ENCODE assay signal across 17 cellular contexts in genomic region chrX:48626401-48627298, GRCh38. TPM values are rescaled to one million over a fixed set of nuclear protein-coding genes. Genes with fewer than 3 reads are reported as not detected.
DNase-seq lines count a peak whose midpoint lies in the region; ATAC-seq and TF ChIP-seq lines count a peak whose summit lies in the region.
"Had no signal": no experiment of that assay in that cellular context is flagged by ENCODE, and none has a peak within 500 bp of the region (broad histone marks: within the 10 kb centered on the region; RNA-seq: fewer than 3 reads in every experiment).

No MANE protein-coding gene starts in this region.

- H3K27ac Mint-ChIP-seq in Calu3 (ENCODE audit: unreplicated experiment) = no peak overlapping the region

- intact Hi-C loops in Calu3 (cut with micrococcal nuclease; ENCODE audit: unreplicated experiment) (no loop called here), upper lobe of right lung (cut with DNase I) (no loop called here)

- TF ChIP-seq CTCF in Calu3 (IDR thresholded peaks at IDR 0.05; ENCODE audit: unreplicated experiment) (no peak), fibroblast of mammary gland (conservative IDR thresholded peaks at IDR 0.05; ENCODE audit: control insufficient read depth, insufficient read depth, low read depth, low read length) (no peak), upper lobe of right lung (IDR thresholded peaks at IDR 0.05) (no peak)

- no peak overlapping the region for H3K4me3 Mint-ChIP-seq in Calu3 (ENCODE audit: low read depth, unreplicated experiment)

- no peaks in the 10 kb centered on the region for H3K4me1 Mint-ChIP-seq in Calu3 (ENCODE audit: low read depth, unreplicated experiment)

- WGBS in neuronal stem cell (ENCODE audit: extremely low coverage in 2 of 2, insufficient read length in 2 of 2, insufficient replicate concordance in 1 of 2), 2 donors = no CpG with 5 or more reads among the region's 5 CpGs

- H2BK5ac ChIP-seq in neuronal stem cell (ENCODE audit: low read length) = no peak overlapping the region

- BruUV-seq in Calu3 (replicated peaks; lab: Mats Ljungman, UMichigan) = no TSS peak

- H3K36me3 Mint-ChIP-seq in Calu3 (ENCODE audit: insufficient read depth, unreplicated experiment) = no peaks in the 10 kb centered on the region

- no peak overlapping the region for H3K9ac ChIP-seq in neuronal stem cell (ENCODE audit: low read depth, low read length, poor library complexity)

- no peak overlapping the region for H3K4me2 ChIP-seq in neuronal stem cell (ENCODE audit: insufficient read depth, low read length, poor library complexity, severe bottlenecking)

- no peaks in the 10 kb centered on the region for H3K9me3 Mint-ChIP-seq in Calu3 (ENCODE audit: low read depth, unreplicated experiment)

- no peaks in the 10 kb centered on the region for H3K79me1 ChIP-seq in neuronal stem cell (ENCODE audit: low read depth, low read length)

- H3K27me3 ChIP-seq in SJSA1 (replicated peaks) (no peaks in the 10 kb centered on the region), neuronal stem cell (ENCODE audit: control insufficient read depth in 3 of 3, insufficient read depth in 3 of 3, low read depth in 1 of 3, low read length in 3 of 3) (no peaks in the 10 kb centered on the region), upper lobe of right lung (no peaks in the 10 kb centered on the region)

- H2BK12ac ChIP-seq in neuronal stem cell (ENCODE audit: low read length) = no peak overlapping the region

- H3K9me3 ChIP-seq in SJSA1 (replicated peaks) (no peaks in the 10 kb centered on the region), neuronal stem cell (replicated peaks in 1 of 2; ENCODE audit: control insufficient read depth in 2 of 2, insufficient read depth in 1 of 2, low read depth in 1 of 2, low read length in 2 of 2) (no peaks in the 10 kb centered on the region), upper lobe of right lung (no peaks in the 10 kb centered on the region)

- no peak overlapping the region for H2AFZ ChIP-seq in neuronal stem cell (ENCODE audit: low read length)

- no peak overlapping the region for H3K23ac ChIP-seq in neuronal stem cell (ENCODE audit: low read depth, low read length, poor library complexity)

- CTCF ChIA-PET in Calu3 (lab: Charles Lee) = interaction anchor here (0.7 kb wide), 1 partner anchor 17 kb away, joined by 3 read pairs; no protein-coding TSS in a partner anchor

- no peak overlapping the region for H3K18ac ChIP-seq in neuronal stem cell (ENCODE audit: low read length)

- H4K8ac ChIP-seq in neuronal stem cell (ENCODE audit: low read depth, low read length) = no peak overlapping the region

- H3K27me3 Mint-ChIP-seq in Calu3 (ENCODE audit: unreplicated experiment) = no peaks in the 10 kb centered on the region

- H2BK120ac ChIP-seq in neuronal stem cell (ENCODE audit: low read depth, low read length) = no peak overlapping the region

- H3K27ac ChIP-seq in SJSA1 (peak overlapping the region; percentile 68), neuronal stem cell (replicated peaks; ENCODE audit: low read length) (no peak overlapping the region), upper lobe of right lung (no peak overlapping the region)
- H3K27ac ChIP-seq: C4-2B, SK-N-MC had no signal

- H3K4ac ChIP-seq in neuronal stem cell (ENCODE audit: low read length) = no peak overlapping the region

- H4K91ac ChIP-seq in neuronal stem cell (ENCODE audit: low read depth, low read length, poor library complexity) = no peak overlapping the region

- no peak overlapping the region for H3K14ac ChIP-seq in neuronal stem cell (ENCODE audit: low read length)

- H3K36me3 ChIP-seq in SJSA1 (no peaks in the 10 kb centered on the region), neuronal stem cell (replicated peaks in 1 of 2; ENCODE audit: control insufficient read depth in 2 of 2, insufficient read depth in 2 of 2, low read length in 2 of 2) (no peaks in the 10 kb centered on the region), upper lobe of right lung (no peaks in the 10 kb centered on the region)

- ATAC-seq in GM19035 (IDR thresholded peaks at IDR 0.05; ENCODE audit: unreplicated experiment) (no peak), upper lobe of right lung (no peak)
- ATAC-seq: Panc1, Right ventricle myocardium inferior had no signal

- no peak overlapping the region for H2AK5ac ChIP-seq in neuronal stem cell (ENCODE audit: low read depth, low read length)

- H3K4me3 ChIP-seq in SJSA1 (no peak overlapping the region), fibroblast of mammary gland (ENCODE audit: control insufficient read depth, low read depth, low read length) (no peak overlapping the region), neuronal stem cell (ENCODE audit: low read length in 2 of 2) (no peak overlapping the region), upper lobe of right lung (no peak overlapping the region)
- H3K4me3 ChIP-seq: SK-N-MC had no signal

- H3K4me1 ChIP-seq in SJSA1 (replicated peaks) (peaks cover 22% of the 10 kb centered on the region), neuronal stem cell (ENCODE audit: control insufficient read depth in 2 of 2, insufficient read depth in 1 of 2, low read depth in 1 of 2, low read length in 2 of 2) (no peaks in the 10 kb centered on the region), upper lobe of right lung (peaks cover 3% of the 10 kb centered on the region)

- DNase-seq in Calu3 (peak; percentile 14), M059J (ENCODE audit: low read depth) (peak; percentile 33), SJSA1 (ENCODE audit: low read depth in 1 of 2, low spot score in 2 of 2) (peak; percentile 78 to 84), fibroblast of mammary gland (ENCODE audit: low read depth) (peak; percentile 42), NCI-H345 treated with DMSO at 0.1 percent for 48 hours (lab: John Stamatoyannopoulos, UW; ENCODE audit: unreplicated experiment) (no peak), neuronal stem cell (ENCODE audit: low spot score) (no peak), upper lobe of right lung (no peak)
- DNase-seq: H7, Kasumi-1, NCI-H1092, NCI-H2081 treated with DMSO at 0.1 percent for 48 hours, NCI-H524 had no signal

- H2BK15ac ChIP-seq in neuronal stem cell (ENCODE audit: low read length) = no peak overlapping the region

RNA-seq across cellular contexts. Expression of gene WDR13, which starts 29.4 kb away (rescaled TPM):
- total RNA-seq in Calu3 (2022) = 68.4 and 81.2 TPM in 2 replicates
- 54.3 and 88.6 TPM in 2 replicates for total RNA-seq in M059J (2014; rRNA removed; shearing (Covaris generic))
- total RNA-seq in SJSA1 (2014; rRNA removed; shearing (Covaris generic)) = 64.2 and 113 TPM in 2 replicates
- 27.4 TPM for polyA plus RNA-seq in neuronal stem cell (2013, experiment 1 of 2)
- 25.9 TPM for polyA plus RNA-seq in neuronal stem cell (2013, experiment 2 of 2)
- 121 TPM for total RNA-seq in upper lobe of right lung

RNA-seq across cellular contexts. Expression of gene RBM3, which starts 52.4 kb away (rescaled TPM):
- total RNA-seq in Calu3 (2022) (218 and 248 TPM in 2 replicates), upper lobe of right lung (170 TPM)
- 52.6 and 64.2 TPM in 2 replicates for total RNA-seq in M059J (2014; rRNA removed; shearing (Covaris generic))
- 228 and 314 TPM in 2 replicates for total RNA-seq in SJSA1 (2014; rRNA removed; shearing (Covaris generic))
- polyA plus RNA-seq in neuronal stem cell (2013, experiment 1 of 2) = 153 TPM
- 164 TPM for polyA plus RNA-seq in neuronal stem cell (2013, experiment 2 of 2)

RNA-seq across cellular contexts. Expression of gene WAS, which starts 56.9 kb away (rescaled TPM):
- total RNA-seq in Calu3 (2022) (1.1 TPM in 1 of 2 replicates, not detected in the other), upper lobe of right lung (25.3 TPM)
- total RNA-seq in M059J (2014; rRNA removed; shearing (Covaris generic)) = not detected in 2 replicates
- not detected in 2 replicates for total RNA-seq in SJSA1 (2014; rRNA removed; shearing (Covaris generic))
- 0.35 TPM for polyA plus RNA-seq in neuronal stem cell (2013, experiment 1 of 2)
- polyA plus RNA-seq in neuronal stem cell (2013, experiment 2 of 2) = 0.32 TPM

Comparison
In these comparisons a context has a peak if more than half of its experiments do, and no peak if none do; other contexts are left out.
1. DNase-seq: peak in Calu3 (single experiment), M059J (single experiment), SJSA1 (2 of 2) and fibroblast of mammary gland (single experiment); none in NCI-H345 treated with DMSO at 0.1 percent for 48 hours (single experiment), neuronal stem cell (single experiment) and upper lobe of right lung (single experiment).
2. RNA of gene WAS, which starts 56.9 kb away (total RNA-seq): 25.3 TPM in upper lobe of right lung (single experiment); not detected in SJSA1, not detected in M059J and 1.1 TPM in Calu3; every median in the first group is over 10 times any median in the second.